1 cellular context compared by ENCODE assay signal in genomic region chr3:13391308-13391707, GRCh38.
TF ChIP-seq lines count a peak whose summit lies in the region.

No MANE protein-coding gene starts in this region.

TF ChIP-seq in SK-N-SH, 30 proteins besides CTCF, POLR2A, EP300 and RAD21:
- TF ChIP-seq REST (IDR thresholded peaks at IDR 0.05; ENCODE audit: low read depth, low read length), result no peak
- TF ChIP-seq YY1 (IDR thresholded peaks at IDR 0.05; ENCODE audit: low read depth), result no peak
- TF ChIP-seq TEAD4 (IDR thresholded peaks at IDR 0.05; ENCODE audit: borderline replicate concordance, insufficient read depth), result no peak
- no peak for TF ChIP-seq FOSL2 (IDR thresholded peaks at IDR 0.05; ENCODE audit: borderline replicate concordance, low read depth)
- no peak for TF ChIP-seq NFIC (IDR thresholded peaks at IDR 0.05; ENCODE audit: borderline replicate concordance)
